ENCODE assay signal across 10 cellular contexts in genomic region chr14:34710744-34711143, GRCh38. TPM values are rescaled to one million over a fixed set of nuclear protein-coding genes. Genes with fewer than 3 reads are reported as not detected.
DNase-seq lines count a peak whose midpoint lies in the region; ATAC-seq and TF ChIP-seq lines count a peak whose summit lies in the region.
"Had no signal": no experiment of that assay in that cellular context is flagged by ENCODE, and none has a peak within 500 bp of the region (broad histone marks: within the 10 kb centered on the region; RNA-seq: fewer than 3 reads in every experiment).

No MANE protein-coding gene starts in this region.

- H3K27ac ChIP-seq in HCT116 (ENCODE audit: low read depth, low read length) (no peak overlapping the region), SK-N-SH (ENCODE audit: low read depth in 2 of 2, low read length in 1 of 2) (peak overlapping the region; percentile 81 to 90), gastroesophageal sphincter (peak overlapping the region; percentile 98 to 100 (median 100)), substantia nigra (ENCODE audit: low read depth, low read length, poor library complexity, severe bottlenecking) (peak overlapping the region; percentile 71), neural progenitor cell (no peak overlapping the region)

- H3K9me3 ChIP-seq in HCT116 (ENCODE audit: control insufficient read depth in 1 of 2, insufficient read depth in 1 of 2, low read depth in 1 of 2, low read length in 2 of 2) = no peaks in the 10 kb centered on the region
- no peaks in the 10 kb centered on the region for H3K9me3 ChIP-seq in SK-N-SH
- no peaks in the 10 kb centered on the region for H3K9me3 ChIP-seq in gastroesophageal sphincter
- no peaks in the 10 kb centered on the region for H3K9me3 ChIP-seq in neural progenitor cell (ENCODE audit: low read depth)

- ATAC-seq in HCT116 = no peak
- no peak for ATAC-seq in gastroesophageal sphincter

- H3K4me3 ChIP-seq in HCT116 (replicated peaks in 1 of 2; ENCODE audit: low read depth in 1 of 2, low read length in 2 of 2) = no peak overlapping the region
- H3K4me3 ChIP-seq in SK-N-SH (ENCODE audit: low read depth in 2 of 2, low read length in 1 of 2) = peak overlapping the region in 1 of 2 experiments; percentile 10; a peak in 2 of 4 replicates
- H3K4me3 ChIP-seq in gastroesophageal sphincter = peak overlapping the region in 1 of 2 donors; percentile 100
- H3K4me3 ChIP-seq in neural progenitor cell = no peak overlapping the region

- no peaks in the 10 kb centered on the region for H3K9me3 Mint-ChIP-seq in neural progenitor cell
- H3K9me3 Mint-ChIP-seq: activated B cell treated with CpG ODN at 0.5 μM for 24 hours had no signal

- WGBS in SK-N-SH (ENCODE audit: low lambda C conversion rate) = 10% methylated on average over 2 of the region's 2 CpGs
- 13 to 25% methylated on average over 2 of the region's 2 CpGs for WGBS in gastroesophageal sphincter (ENCODE audit: low coverage in 1 of 2), 2 donors

- POLR2A ChIA-PET in HCT116 (lab: Charles Lee) (no interaction called here), SK-N-SH (lab: Yijun Ruan, JAX) (no interaction called here)

- H3K9me2 ChIP-seq in HCT116 (ENCODE audit: insufficient read depth) (no peaks in the 10 kb centered on the region), SK-N-SH (no peaks in the 10 kb centered on the region)

- RAD21 ChIA-PET in HCT116 (lab: Charles Lee; ENCODE audit: low non-redundant PET in 1 of 2, low total read pairs in 2 of 2, uncharacterized antibody in 2 of 2, unreplicated experiment in 2 of 2) = no interaction called here

- peak overlapping the region; percentile 30; the same call in 1 of the 2 replicates for H3K4me2 ChIP-seq in HCT116 (ENCODE audit: low read length)
- peak overlapping the region; percentile 69 for H3K4me2 ChIP-seq in SK-N-SH
- H3K4me2 ChIP-seq in neural progenitor cell = no peak overlapping the region

- TF ChIP-seq POLR2A in HCT116 (IDR thresholded peaks at IDR 0.05; ENCODE audit: borderline replicate concordance, extremely low read depth, insufficient read depth, insufficient read length) = no peak
- TF ChIP-seq POLR2A in gastroesophageal sphincter (IDR thresholded peaks at IDR 0.05) = no peak

- peaks cover 8% of the 10 kb centered on the region for H3K36me3 Mint-ChIP-seq in neural progenitor cell

- DNase-seq in HCT116 (ENCODE audit: low read depth, low spot score) = no peak
- DNase-seq in SK-N-SH = no peak
- DNase-seq in substantia nigra (lab: John Stamatoyannopoulos, UW) = no peak
- no peak for DNase-seq in neural progenitor cell (ENCODE audit: low spot score)
- DNase-seq in effector CD8-positive, alpha-beta T cell (lab: John Stamatoyannopoulos, UW) = no peak
- no peak for DNase-seq in activated gamma-delta T cell (lab: John Stamatoyannopoulos, UW)
- DNase-seq: activated B cell treated with CpG ODN at 0.5 μM for 24 hours, cortex of kidney, mesendoderm had no signal

- peaks cover 15% of the 10 kb centered on the region for H3K4me1 Mint-ChIP-seq in neural progenitor cell

- BruUV-seq in HCT116 (replicated peaks; lab: Mats Ljungman, UMichigan) = no TSS peak

- no peak for TF ChIP-seq EP300 in SK-N-SH (IDR thresholded peaks at IDR 0.05; ENCODE audit: borderline replicate concordance in 1 of 2, low read depth in 1 of 2, low read length in 1 of 2)
- no peak for TF ChIP-seq EP300 in gastroesophageal sphincter (IDR thresholded peaks at IDR 0.05)

- H3K9ac ChIP-seq in HCT116 (ENCODE audit: low read length) (no peak overlapping the region), SK-N-SH (peak overlapping the region; percentile 51; the same call in 1 of the 2 replicates), neural progenitor cell (no peak overlapping the region)

- peaks cover under 1% of the 10 kb centered on the region for H3K27me3 Mint-ChIP-seq in neural progenitor cell (ENCODE audit: insufficient read depth, low read depth)
- H3K27me3 Mint-ChIP-seq: activated B cell treated with CpG ODN at 0.5 μM for 24 hours had no signal

- CTCF ChIA-PET in HCT116 (lab: Charles Lee) = interaction anchor here (2.4 kb wide), 1 partner anchor 12 kb away, joined by 13 read pairs; no protein-coding TSS in a partner anchor
- CTCF ChIA-PET in SK-N-SH (lab: Yijun Ruan, JAX) = interaction anchor here (1.4 to 5.5 kb wide), 3 partner anchors 11 to 38 kb away, joined by 7 to 56 read pairs (median 9); no protein-coding TSS in a partner anchor

- TF ChIP-seq RAD21 in HCT116 (IDR thresholded peaks at IDR 0.05; ENCODE audit: low read depth) (no peak), SK-N-SH (IDR thresholded peaks at IDR 0.05; ENCODE audit: low read length) (no peak)

- H3F3A ChIP-seq in SK-N-SH (replicated peaks; ENCODE audit: insufficient read depth) (peaks cover 58% of the 10 kb centered on the region), neural progenitor cell (ENCODE audit: low read depth) (peaks cover 21% of the 10 kb centered on the region)

- H3K27me3 ChIP-seq in HCT116 (ENCODE audit: insufficient read depth, low read length) (no peaks in the 10 kb centered on the region), SK-N-SH (ENCODE audit: insufficient read depth) (no peaks in the 10 kb centered on the region), gastroesophageal sphincter (no peaks in the 10 kb centered on the region), neural progenitor cell (peaks cover 11% of the 10 kb centered on the region)

- no peak overlapping the region for H3K4me3 Mint-ChIP-seq in neural progenitor cell
- H3K4me3 Mint-ChIP-seq: activated B cell treated with CpG ODN at 0.5 μM for 24 hours had no signal

- peaks cover 4 to 11% of the 10 kb centered on the region in 2 experiments; a peak in 2 of 4 replicates for H3K36me3 ChIP-seq in HCT116 (ENCODE audit: control insufficient read depth in 1 of 2, insufficient read depth in 2 of 2, low read length in 2 of 2)
- peaks cover 15 to 25% of the 10 kb centered on the region in 2 experiments for H3K36me3 ChIP-seq in SK-N-SH (replicated peaks in 1 of 2; ENCODE audit: control insufficient read depth in 1 of 2, insufficient read depth in 2 of 2, low read length in 1 of 2)
- H3K36me3 ChIP-seq in gastroesophageal sphincter = peaks cover 5 to 13% of the 10 kb centered on the region in 2 donors
- peaks cover 15% of the 10 kb centered on the region for H3K36me3 ChIP-seq in neural progenitor cell

- H3K27ac Mint-ChIP-seq in neural progenitor cell = no peak overlapping the region
- H3K27ac Mint-ChIP-seq: activated B cell treated with CpG ODN at 0.5 μM for 24 hours had no signal

- intact Hi-C loops in HCT116 (cut with micrococcal nuclease) = no loop called here

- no peak overlapping the region for H2AFZ ChIP-seq in HCT116 (ENCODE audit: low read depth, low read length, poor library complexity, severe bottlenecking)
- H2AFZ ChIP-seq in SK-N-SH (ENCODE audit: low read depth) = no peak overlapping the region
- no peak overlapping the region for H2AFZ ChIP-seq in neural progenitor cell (replicated peaks)

- no peak for TF ChIP-seq CTCF in HCT116 (IDR thresholded peaks at IDR 0.05 in 2 of 3, conservative IDR thresholded peaks at IDR 0.05 in 1 of 3; ENCODE audit: borderline replicate concordance in 1 of 3, insufficient read depth in 1 of 3, low read depth in 2 of 3, low read length in 2 of 3)
- no peak for TF ChIP-seq CTCF in SK-N-SH (IDR thresholded peaks at IDR 0.05)
- no peak for TF ChIP-seq CTCF in gastroesophageal sphincter (IDR thresholded peaks at IDR 0.05)
- no peak for TF ChIP-seq CTCF in neural progenitor cell (IDR thresholded peaks at IDR 0.05)

- peaks cover 29% of the 10 kb centered on the region for H3K79me2 ChIP-seq in HCT116 (ENCODE audit: insufficient read depth, low read length)
- peaks cover 63% of the 10 kb centered on the region for H3K79me2 ChIP-seq in SK-N-SH (ENCODE audit: insufficient read depth)
- H3K79me2 ChIP-seq in neural progenitor cell (ENCODE audit: low read depth) = peaks cover 28% of the 10 kb centered on the region

- H4K20me1 ChIP-seq in HCT116 (ENCODE audit: insufficient read depth) (no peaks in the 10 kb centered on the region), SK-N-SH (ENCODE audit: insufficient read depth) (0 out of 2 replicates have a peak, but pooled peaks cover 3% of the 10 kb centered on the region), neural progenitor cell (ENCODE audit: low read depth) (no peaks in the 10 kb centered on the region)

- H3K4me1 ChIP-seq in HCT116 (ENCODE audit: control insufficient read depth in 1 of 2, insufficient read depth in 2 of 2, low read length in 2 of 2) = peaks cover 15 to 36% of the 10 kb centered on the region in 2 experiments
- peaks cover 24 to 27% of the 10 kb centered on the region in 2 experiments for H3K4me1 ChIP-seq in SK-N-SH (ENCODE audit: control insufficient read depth in 1 of 2, insufficient read depth in 2 of 2, low read depth in 1 of 2, low read length in 1 of 2)
- peaks cover 5 to 77% (median 11%) of the 10 kb centered on the region in 3 donors for H3K4me1 ChIP-seq in gastroesophageal sphincter
- peaks cover 13% of the 10 kb centered on the region for H3K4me1 ChIP-seq in neural progenitor cell

TF ChIP-seq in HCT116, 20 proteins besides CTCF, POLR2A, EP300 and RAD21 (continues in another document):
- no peak for TF ChIP-seq POLR2AphosphoS5 (IDR thresholded peaks at IDR 0.05; ENCODE audit: low read depth, low read length)
- no peak for TF ChIP-seq FOSL1 (IDR thresholded peaks at IDR 0.05; ENCODE audit: low read depth)
- TF ChIP-seq ATF3 (IDR thresholded peaks at IDR 0.05) = no peak
- no peak for TF ChIP-seq SP1 (IDR thresholded peaks at IDR 0.05; ENCODE audit: low read depth)
- no peak for TF ChIP-seq YY1 (IDR thresholded peaks at IDR 0.05; ENCODE audit: extremely low read depth, insufficient replicate concordance, low read depth, low read length)

TF ChIP-seq in SK-N-SH, 30 proteins besides CTCF, POLR2A, EP300 and RAD21 (continues in another document):
- peak; percentile 11; the same call in 1 of the 2 replicates for TF ChIP-seq ELF1 (IDR thresholded peaks at IDR 0.05)

RNA-seq across cellular contexts. Expression of gene CFL2, which starts 3.6 kb away (rescaled TPM):
- total RNA-seq in HCT116 (2021; ENCODE audit: unreplicated experiment) (55.2 TPM), gastroesophageal sphincter (100 to 1,000 TPM; 229 to 307 (median 268) TPM), neural progenitor cell (ENCODE audit: low replicate concordance) (24.5 and 105 TPM in 2 replicates)
- 12.8 and 20.3 TPM in 2 replicates for polyA plus RNA-seq in HCT116 (2012)
- 48.1 and 60.9 TPM in 2 replicates for polyA plus RNA-seq in SK-N-SH (2012; rRNA removed)
- 79.2 and 118 TPM in 2 replicates for polyA plus RNA-seq in SK-N-SH (2012; cell fraction: cytosol; rRNA removed)
- polyA plus RNA-seq in SK-N-SH (2012; cell fraction: nucleus; rRNA removed) = 11.8 and 30.0 TPM in 2 replicates

Comparison
In these comparisons a context has a peak if more than half of its experiments do, and no peak if none do; other contexts are left out.
1. H3K27ac ChIP-seq: peak in SK-N-SH (2 of 2), gastroesophageal sphincter (4 of 4) and substantia nigra (single experiment); none in HCT116 (single experiment) and neural progenitor cell (single experiment).
2. Of the 11 proteins assayed by ChIP-seq in both SK-N-SH and HCT116: peak only in SK-N-SH: ELF1; only in HCT116: none; in both: none; in neither: 10.